1 cellular context compared by ENCODE assay signal in the genomic region with DNA sequence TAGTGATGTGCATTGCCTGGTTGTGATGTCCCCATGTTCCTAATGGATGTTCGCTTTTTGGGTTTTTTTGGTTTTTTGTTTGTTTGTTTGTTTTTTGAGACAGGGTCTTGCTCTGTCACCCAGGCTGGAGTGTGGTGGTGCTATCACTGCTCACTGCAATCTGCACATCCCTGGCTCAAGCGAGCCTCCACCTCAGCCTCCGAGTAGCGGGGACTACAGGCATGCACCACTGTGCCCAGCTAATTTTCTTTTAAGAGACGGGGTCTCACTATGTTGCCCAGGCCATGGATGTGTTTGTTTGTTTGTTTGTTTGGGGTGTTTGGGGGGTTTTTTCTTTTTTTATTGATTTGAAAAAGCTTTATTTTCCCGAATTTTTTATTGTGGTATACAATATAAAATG.
TF ChIP-seq lines count a peak whose summit lies in the region.

No MANE protein-coding gene starts in this region.

TF ChIP-seq in K562, 482 proteins besides CTCF, POLR2A, EP300 and RAD21:
- TF ChIP-seq CBX1 (IDR thresholded peaks at IDR 0.05; ENCODE audit: low read depth) = no peak
- TF ChIP-seq HDGF (IDR thresholded peaks at IDR 0.05) = no peak
- no peak for TF ChIP-seq ZNF12 (CRISPR knock-in tag; IDR thresholded peaks at IDR 0.05)
- no peak for TF ChIP-seq SMARCE1 (IDR thresholded peaks at IDR 0.05)
- no peak for TF ChIP-seq GTF2B (IDR thresholded peaks at IDR 0.05; ENCODE audit: extremely low read depth, insufficient read length)
- TF ChIP-seq PURB (CRISPR knock-in tag; IDR thresholded peaks at IDR 0.05; ENCODE audit: low read depth) = no peak
- TF ChIP-seq, protein P1, sequence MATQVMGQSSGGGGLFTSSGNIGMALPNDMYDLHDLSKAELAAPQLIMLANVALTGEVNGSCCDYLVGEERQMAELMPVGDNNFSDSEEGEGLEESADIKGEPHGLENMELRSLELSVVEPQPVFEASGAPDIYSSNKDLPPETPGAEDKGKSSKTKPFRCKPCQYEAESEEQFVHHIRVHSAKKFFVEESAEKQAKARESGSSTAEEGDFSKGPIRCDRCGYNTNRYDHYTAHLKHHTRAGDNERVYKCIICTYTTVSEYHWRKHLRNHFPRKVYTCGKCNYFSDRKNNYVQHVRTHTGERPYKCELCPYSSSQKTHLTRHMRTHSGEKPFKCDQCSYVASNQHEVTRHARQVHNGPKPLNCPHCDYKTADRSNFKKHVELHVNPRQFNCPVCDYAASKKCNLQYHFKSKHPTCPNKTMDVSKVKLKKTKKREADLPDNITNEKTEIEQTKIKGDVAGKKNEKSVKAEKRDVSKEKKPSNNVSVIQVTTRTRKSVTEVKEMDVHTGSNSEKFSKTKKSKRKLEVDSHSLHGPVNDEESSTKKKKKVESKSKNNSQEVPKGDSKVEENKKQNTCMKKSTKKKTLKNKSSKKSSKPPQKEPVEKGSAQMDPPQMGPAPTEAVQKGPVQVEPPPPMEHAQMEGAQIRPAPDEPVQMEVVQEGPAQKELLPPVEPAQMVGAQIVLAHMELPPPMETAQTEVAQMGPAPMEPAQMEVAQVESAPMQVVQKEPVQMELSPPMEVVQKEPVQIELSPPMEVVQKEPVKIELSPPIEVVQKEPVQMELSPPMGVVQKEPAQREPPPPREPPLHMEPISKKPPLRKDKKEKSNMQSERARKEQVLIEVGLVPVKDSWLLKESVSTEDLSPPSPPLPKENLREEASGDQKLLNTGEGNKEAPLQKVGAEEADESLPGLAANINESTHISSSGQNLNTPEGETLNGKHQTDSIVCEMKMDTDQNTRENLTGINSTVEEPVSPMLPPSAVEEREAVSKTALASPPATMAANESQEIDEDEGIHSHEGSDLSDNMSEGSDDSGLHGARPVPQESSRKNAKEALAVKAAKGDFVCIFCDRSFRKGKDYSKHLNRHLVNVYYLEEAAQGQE (CRISPR knock-in tag; IDR thresholded peaks at IDR 0.05; ENCODE audit: low read depth) = no peak
- no peak for TF ChIP-seq HCFC1 (IDR thresholded peaks at IDR 0.05; ENCODE audit: low read depth, low read length)
